In genomic region chrX:133412246-133412645, GRCh38 we compare ENCODE assay signal across 16 cellular contexts. TPM values are rescaled to one million over a fixed set of nuclear protein-coding genes. Genes with fewer than 3 reads are reported as not detected.
DNase-seq lines count a peak whose midpoint lies in the region; TF ChIP-seq lines count a peak whose summit lies in the region.
"Had no signal": no experiment of that assay in that cellular context is flagged by ENCODE, and none has a peak within 500 bp of the region (broad histone marks: within the 10 kb centered on the region; RNA-seq: fewer than 3 reads in every experiment).

No MANE protein-coding gene starts in this region.

- DNase-seq in fibroblast of pulmonary artery (ENCODE audit: low read depth): peak; percentile 35
- no peak for DNase-seq in activated CD8-positive, alpha-beta memory T cell treated with anti-CD3 and anti-CD28 coated beads, Interleukin-2, amount 50 U/mL, for 4 hours
- DNase-seq in Karpas-422: no peak
- no peak for DNase-seq in DMS 273 treated with DMSO at 0.1 percent for 48 hours (lab: John Stamatoyannopoulos, UW)
- DNase-seq in NCI-H526 treated with DMSO at 0.1 percent for 48 hours (lab: John Stamatoyannopoulos, UW): no peak
- DNase-seq: activated T-cell treated with anti-CD3 and anti-CD28 coated beads, Interleukin-2, amount 50 U/mL, for 72 hours; body of pancreas; DMS153; HFFc6; NCI-H2029 treated with DMSO at 0.1 percent for 48 hours; ovary; stimulated activated CD4-positive, alpha-beta T cell treated with anti-CD3 and anti-CD28 coated beads, Interleukin-4, amount 100 ng/mL, for 4 hours had no signal

- H3K4me1 ChIP-seq in Karpas-422 (ENCODE audit: low read length): no peaks in the 10 kb centered on the region

- TF ChIP-seq EP300 in Ishikawa (IDR thresholded peaks at IDR 0.05; ENCODE audit: borderline replicate concordance): peak; percentile 62; the same call in 1 of the 2 replicates

- H4K20me1 ChIP-seq in Karpas-422 (ENCODE audit: insufficient read depth, low read depth, low read length): no peaks in the 10 kb centered on the region

- H3K9me2 ChIP-seq in Karpas-422 (replicated peaks; ENCODE audit: insufficient read depth, low read length): no peaks in the 10 kb centered on the region

- H3K36me3 Mint-ChIP-seq in nephron (ENCODE audit: low read depth): peaks cover 2% of the 10 kb centered on the region

- H3K9me3 ChIP-seq in Karpas-422 (ENCODE audit: low read length): no peaks in the 10 kb centered on the region
- H3K9me3 ChIP-seq: body of pancreas, ovary had no signal

- H3K9ac ChIP-seq in Karpas-422 (ENCODE audit: low read length): no peak overlapping the region

- peaks cover 25% of the 10 kb centered on the region for H3K27me3 Mint-ChIP-seq in nephron (ENCODE audit: low read depth)

- H3K4me1 Mint-ChIP-seq in nephron: peaks cover 40% of the 10 kb centered on the region

- no peaks in the 10 kb centered on the region for H3K27me3 ChIP-seq in Karpas-422 (ENCODE audit: low read length)
- H3K27me3 ChIP-seq: body of pancreas, ovary had no signal

- peak overlapping the region; percentile 89 to 98 (median 93) for H3K4me3 Mint-ChIP-seq in nephron
- H3K4me3 Mint-ChIP-seq: activated T-cell treated with anti-CD3 and anti-CD28 coated beads, Interleukin-2, amount 50 U/mL, for 72 hours; HFFc6; stimulated activated naive CD8-positive, alpha-beta T cell treated with anti-CD3 and anti-CD28 coated beads, Interleukin-15, Interleukin-2, amounts not matched to agents 100 ng/mL and 50 ng/mL, for 24 hours had no signal

- no peak overlapping the region for H3K27ac ChIP-seq in Karpas-422 (ENCODE audit: low read length)
- H3K27ac ChIP-seq: ovary had no signal

- TF ChIP-seq CTCF in fibroblast of pulmonary artery (IDR thresholded peaks at IDR 0.05; ENCODE audit: low read length, missing control alignments) (no peak), nephron (IDR thresholded peaks at IDR 0.05; ENCODE audit: unreplicated experiment in 3 of 3) (no peak)

- no peaks in the 10 kb centered on the region for H3K36me3 ChIP-seq in Karpas-422 (ENCODE audit: insufficient read depth, low read length)
- H3K36me3 ChIP-seq: ovary had no signal

- H3K9me3 Mint-ChIP-seq in nephron: no peaks in the 10 kb centered on the region
- H3K9me3 Mint-ChIP-seq: activated T-cell treated with anti-CD3 and anti-CD28 coated beads, Interleukin-2, amount 50 U/mL, for 72 hours; HFFc6; stimulated activated naive CD8-positive, alpha-beta T cell treated with anti-CD3 and anti-CD28 coated beads, Interleukin-15, Interleukin-2, amounts not matched to agents 100 ng/mL and 50 ng/mL, for 24 hours had no signal

- no peak overlapping the region for H3K4me2 ChIP-seq in Karpas-422 (ENCODE audit: low read depth, low read length, poor library complexity, severe bottlenecking)

- H2AFZ ChIP-seq in Karpas-422 (ENCODE audit: low read length): no peak overlapping the region

- peak overlapping the region in 2 of 3 experiments; percentile 39 to 67 for H3K27ac Mint-ChIP-seq in nephron
- H3K27ac Mint-ChIP-seq: activated T-cell treated with anti-CD3 and anti-CD28 coated beads, Interleukin-2, amount 50 U/mL, for 72 hours; HFFc6; stimulated activated naive CD8-positive, alpha-beta T cell treated with anti-CD3 and anti-CD28 coated beads, Interleukin-15, Interleukin-2, amounts not matched to agents 100 ng/mL and 50 ng/mL, for 24 hours had no signal

- no peak for TF ChIP-seq RAD21 in Ishikawa (IDR thresholded peaks at IDR 0.05; ENCODE audit: low read depth)

- H3K4me3 ChIP-seq in fibroblast of pulmonary artery (replicated peaks; ENCODE audit: low read depth, low read length) (no peak overlapping the region), Karpas-422 (ENCODE audit: low read length) (no peak overlapping the region)
- H3K4me3 ChIP-seq: body of pancreas, K562, ovary had no signal

- H3K79me2 ChIP-seq in Karpas-422 (ENCODE audit: low read length): no peaks in the 10 kb centered on the region

TF ChIP-seq in Ishikawa, 13 proteins besides CTCF, POLR2A, EP300 and RAD21:
- TF ChIP-seq TAF1 (IDR thresholded peaks at IDR 0.05; ENCODE audit: low read depth) (no peak), CEBPB (IDR thresholded peaks at IDR 0.05) (no peak), TEAD4 (IDR thresholded peaks at IDR 0.05) (peak; percentile 78), ZBTB7A (IDR thresholded peaks at IDR 0.05; ENCODE audit: low read depth) (no peak), TCF12 (IDR thresholded peaks at IDR 0.05; ENCODE audit: low read depth) (no peak), NFIC (IDR thresholded peaks at IDR 0.05) (peak; percentile 43), FOXM1 (IDR thresholded peaks at IDR 0.05; ENCODE audit: borderline replicate concordance, low read depth) (no peak), YY1 (IDR thresholded peaks at IDR 0.05; ENCODE audit: low read depth) (no peak), CREB1 (IDR thresholded peaks at IDR 0.05; ENCODE audit: low read depth) (no peak), EGR1 (IDR thresholded peaks at IDR 0.05) (no peak)
- TF ChIP-seq, protein P1, sequence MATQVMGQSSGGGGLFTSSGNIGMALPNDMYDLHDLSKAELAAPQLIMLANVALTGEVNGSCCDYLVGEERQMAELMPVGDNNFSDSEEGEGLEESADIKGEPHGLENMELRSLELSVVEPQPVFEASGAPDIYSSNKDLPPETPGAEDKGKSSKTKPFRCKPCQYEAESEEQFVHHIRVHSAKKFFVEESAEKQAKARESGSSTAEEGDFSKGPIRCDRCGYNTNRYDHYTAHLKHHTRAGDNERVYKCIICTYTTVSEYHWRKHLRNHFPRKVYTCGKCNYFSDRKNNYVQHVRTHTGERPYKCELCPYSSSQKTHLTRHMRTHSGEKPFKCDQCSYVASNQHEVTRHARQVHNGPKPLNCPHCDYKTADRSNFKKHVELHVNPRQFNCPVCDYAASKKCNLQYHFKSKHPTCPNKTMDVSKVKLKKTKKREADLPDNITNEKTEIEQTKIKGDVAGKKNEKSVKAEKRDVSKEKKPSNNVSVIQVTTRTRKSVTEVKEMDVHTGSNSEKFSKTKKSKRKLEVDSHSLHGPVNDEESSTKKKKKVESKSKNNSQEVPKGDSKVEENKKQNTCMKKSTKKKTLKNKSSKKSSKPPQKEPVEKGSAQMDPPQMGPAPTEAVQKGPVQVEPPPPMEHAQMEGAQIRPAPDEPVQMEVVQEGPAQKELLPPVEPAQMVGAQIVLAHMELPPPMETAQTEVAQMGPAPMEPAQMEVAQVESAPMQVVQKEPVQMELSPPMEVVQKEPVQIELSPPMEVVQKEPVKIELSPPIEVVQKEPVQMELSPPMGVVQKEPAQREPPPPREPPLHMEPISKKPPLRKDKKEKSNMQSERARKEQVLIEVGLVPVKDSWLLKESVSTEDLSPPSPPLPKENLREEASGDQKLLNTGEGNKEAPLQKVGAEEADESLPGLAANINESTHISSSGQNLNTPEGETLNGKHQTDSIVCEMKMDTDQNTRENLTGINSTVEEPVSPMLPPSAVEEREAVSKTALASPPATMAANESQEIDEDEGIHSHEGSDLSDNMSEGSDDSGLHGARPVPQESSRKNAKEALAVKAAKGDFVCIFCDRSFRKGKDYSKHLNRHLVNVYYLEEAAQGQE (IDR thresholded peaks at IDR 0.05; ENCODE audit: low read depth): no peak
- TF ChIP-seq, protein P2, sequence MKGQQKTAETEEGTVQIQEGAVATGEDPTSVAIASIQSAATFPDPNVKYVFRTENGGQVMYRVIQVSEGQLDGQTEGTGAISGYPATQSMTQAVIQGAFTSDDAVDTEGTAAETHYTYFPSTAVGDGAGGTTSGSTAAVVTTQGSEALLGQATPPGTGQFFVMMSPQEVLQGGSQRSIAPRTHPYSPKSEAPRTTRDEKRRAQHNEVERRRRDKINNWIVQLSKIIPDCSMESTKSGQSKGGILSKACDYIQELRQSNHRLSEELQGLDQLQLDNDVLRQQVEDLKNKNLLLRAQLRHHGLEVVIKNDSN (IDR thresholded peaks at IDR 0.05): no peak
- TF ChIP-seq, protein P3, sequence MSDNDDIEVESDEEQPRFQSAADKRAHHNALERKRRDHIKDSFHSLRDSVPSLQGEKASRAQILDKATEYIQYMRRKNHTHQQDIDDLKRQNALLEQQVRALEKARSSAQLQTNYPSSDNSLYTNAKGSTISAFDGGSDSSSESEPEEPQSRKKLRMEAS (IDR thresholded peaks at IDR 0.05): no peak; the same call in 1 of the 2 replicates

RNA-seq across cellular contexts. Expression of gene GPC4, which starts 3.0 kb away (rescaled TPM):
- total RNA-seq in Karpas-422 (2014; rRNA removed; shearing (Covaris generic); ENCODE audit: low replicate concordance): not detected in 2 replicates
- total RNA-seq: activated T-cell treated with anti-CD3 and anti-CD28 coated beads, Interleukin-2, amount 50 U/mL, for 72 hours; HFFc6 had no signal
